10 cellular contexts compared by ENCODE assay signal in the genomic region with DNA sequence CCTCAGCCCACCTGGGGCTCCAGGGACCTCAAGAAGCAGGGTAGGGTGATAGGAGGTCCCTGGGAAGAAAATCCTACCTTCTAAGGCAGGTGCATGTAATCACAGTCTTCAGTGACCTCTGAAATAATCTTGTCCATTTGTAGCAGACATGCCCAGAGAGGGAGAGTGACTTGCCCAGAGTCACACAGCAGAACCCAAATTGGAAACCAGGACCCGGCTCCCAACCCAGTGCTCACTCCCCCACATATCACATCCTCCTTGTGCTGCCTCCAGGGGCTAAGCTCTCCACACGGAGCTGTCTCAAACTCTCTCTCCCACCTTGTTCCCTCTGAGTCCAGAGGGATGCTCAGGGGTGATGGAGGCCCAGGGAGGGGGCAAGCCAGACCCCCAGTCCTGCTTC.
"Had no signal": no experiment of that assay in that cellular context is flagged by ENCODE, and none has a peak within 500 bp of the region (broad histone marks: within the 10 kb centered on the region; RNA-seq: fewer than 3 reads in every experiment).

No MANE protein-coding gene starts in this region.

- H3K9ac ChIP-seq: GM23248 had no signal

- H3K4me3 ChIP-seq: GM23248 had no signal

- DNase-seq: GM23248, GOT3, H9, HCEC 1CT, HFFc6, Kasumi-1, KG1 had no signal

- H3K4me3 Mint-ChIP-seq: H9, HFFc6, IgD-negative memory B cell had no signal

- FAIRE-seq: H54 had no signal

- H2AFZ ChIP-seq: GM23248 had no signal

- H3K27ac Mint-ChIP-seq: H9, HFFc6, IgD-negative memory B cell had no signal

- H3K27ac ChIP-seq: GM23248, HL-60 had no signal

- H3K9me3 Mint-ChIP-seq: H9, HFFc6, IgD-negative memory B cell had no signal
